1 cellular context compared by ENCODE assay signal in the genomic region with DNA sequence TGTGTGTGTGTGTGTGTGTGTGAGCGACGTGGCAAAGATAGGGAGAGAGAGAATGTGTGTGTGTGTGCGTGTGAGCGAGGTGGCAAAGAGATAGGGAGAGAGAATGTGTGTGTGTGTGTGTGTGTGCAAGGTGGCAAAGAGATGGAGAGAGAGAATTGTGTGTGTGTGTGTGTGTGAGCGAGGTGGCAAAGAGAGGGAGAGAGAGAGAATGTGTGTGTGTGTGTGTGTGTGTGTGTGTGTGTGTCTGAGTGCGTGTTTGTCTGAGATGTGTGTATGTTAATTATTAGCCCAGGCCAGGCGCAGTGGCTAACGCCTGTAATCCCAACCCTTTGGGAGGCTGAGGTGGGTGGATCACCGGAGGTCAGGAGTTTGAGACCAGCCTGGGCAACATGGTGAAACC.
TF ChIP-seq lines count a peak whose summit lies in the region.

No MANE protein-coding gene starts in this region.

TF ChIP-seq in HepG2, 621 proteins besides CTCF, POLR2A, EP300 and RAD21:
- TF ChIP-seq, protein P1, sequence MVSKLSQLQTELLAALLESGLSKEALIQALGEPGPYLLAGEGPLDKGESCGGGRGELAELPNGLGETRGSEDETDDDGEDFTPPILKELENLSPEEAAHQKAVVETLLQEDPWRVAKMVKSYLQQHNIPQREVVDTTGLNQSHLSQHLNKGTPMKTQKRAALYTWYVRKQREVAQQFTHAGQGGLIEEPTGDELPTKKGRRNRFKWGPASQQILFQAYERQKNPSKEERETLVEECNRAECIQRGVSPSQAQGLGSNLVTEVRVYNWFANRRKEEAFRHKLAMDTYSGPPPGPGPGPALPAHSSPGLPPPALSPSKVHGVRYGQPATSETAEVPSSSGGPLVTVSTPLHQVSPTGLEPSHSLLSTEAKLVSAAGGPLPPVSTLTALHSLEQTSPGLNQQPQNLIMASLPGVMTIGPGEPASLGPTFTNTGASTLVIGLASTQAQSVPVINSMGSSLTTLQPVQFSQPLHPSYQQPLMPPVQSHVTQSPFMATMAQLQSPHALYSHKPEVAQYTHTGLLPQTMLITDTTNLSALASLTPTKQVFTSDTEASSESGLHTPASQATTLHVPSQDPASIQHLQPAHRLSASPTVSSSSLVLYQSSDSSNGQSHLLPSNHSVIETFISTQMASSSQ (IDR thresholded peaks at IDR 0.05; ENCODE audit: low read depth): peak; percentile 50; the same call in 1 of the 2 replicates
- TF ChIP-seq, protein P1 (CRISPR knock-in tag; IDR thresholded peaks at IDR 0.05; ENCODE audit: borderline replicate concordance): 0 out of 2 replicates have a peak, but pooled peaks have one; percentile 26
- TF ChIP-seq, protein P2, sequence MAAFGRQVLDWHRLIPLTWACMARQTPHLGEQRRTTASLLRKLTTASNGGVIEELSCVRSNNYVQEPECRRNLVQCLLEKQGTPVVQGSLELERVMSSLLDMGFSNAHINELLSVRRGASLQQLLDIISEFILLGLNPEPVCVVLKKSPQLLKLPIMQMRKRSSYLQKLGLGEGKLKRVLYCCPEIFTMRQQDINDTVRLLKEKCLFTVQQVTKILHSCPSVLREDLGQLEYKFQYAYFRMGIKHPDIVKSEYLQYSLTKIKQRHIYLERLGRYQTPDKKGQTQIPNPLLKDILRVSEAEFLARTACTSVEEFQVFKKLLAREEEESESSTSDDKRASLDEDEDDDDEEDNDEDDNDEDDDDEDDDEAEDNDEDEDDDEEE (CRISPR knock-in tag; IDR thresholded peaks at IDR 0.05): no peak
- TF ChIP-seq, protein P3, sequence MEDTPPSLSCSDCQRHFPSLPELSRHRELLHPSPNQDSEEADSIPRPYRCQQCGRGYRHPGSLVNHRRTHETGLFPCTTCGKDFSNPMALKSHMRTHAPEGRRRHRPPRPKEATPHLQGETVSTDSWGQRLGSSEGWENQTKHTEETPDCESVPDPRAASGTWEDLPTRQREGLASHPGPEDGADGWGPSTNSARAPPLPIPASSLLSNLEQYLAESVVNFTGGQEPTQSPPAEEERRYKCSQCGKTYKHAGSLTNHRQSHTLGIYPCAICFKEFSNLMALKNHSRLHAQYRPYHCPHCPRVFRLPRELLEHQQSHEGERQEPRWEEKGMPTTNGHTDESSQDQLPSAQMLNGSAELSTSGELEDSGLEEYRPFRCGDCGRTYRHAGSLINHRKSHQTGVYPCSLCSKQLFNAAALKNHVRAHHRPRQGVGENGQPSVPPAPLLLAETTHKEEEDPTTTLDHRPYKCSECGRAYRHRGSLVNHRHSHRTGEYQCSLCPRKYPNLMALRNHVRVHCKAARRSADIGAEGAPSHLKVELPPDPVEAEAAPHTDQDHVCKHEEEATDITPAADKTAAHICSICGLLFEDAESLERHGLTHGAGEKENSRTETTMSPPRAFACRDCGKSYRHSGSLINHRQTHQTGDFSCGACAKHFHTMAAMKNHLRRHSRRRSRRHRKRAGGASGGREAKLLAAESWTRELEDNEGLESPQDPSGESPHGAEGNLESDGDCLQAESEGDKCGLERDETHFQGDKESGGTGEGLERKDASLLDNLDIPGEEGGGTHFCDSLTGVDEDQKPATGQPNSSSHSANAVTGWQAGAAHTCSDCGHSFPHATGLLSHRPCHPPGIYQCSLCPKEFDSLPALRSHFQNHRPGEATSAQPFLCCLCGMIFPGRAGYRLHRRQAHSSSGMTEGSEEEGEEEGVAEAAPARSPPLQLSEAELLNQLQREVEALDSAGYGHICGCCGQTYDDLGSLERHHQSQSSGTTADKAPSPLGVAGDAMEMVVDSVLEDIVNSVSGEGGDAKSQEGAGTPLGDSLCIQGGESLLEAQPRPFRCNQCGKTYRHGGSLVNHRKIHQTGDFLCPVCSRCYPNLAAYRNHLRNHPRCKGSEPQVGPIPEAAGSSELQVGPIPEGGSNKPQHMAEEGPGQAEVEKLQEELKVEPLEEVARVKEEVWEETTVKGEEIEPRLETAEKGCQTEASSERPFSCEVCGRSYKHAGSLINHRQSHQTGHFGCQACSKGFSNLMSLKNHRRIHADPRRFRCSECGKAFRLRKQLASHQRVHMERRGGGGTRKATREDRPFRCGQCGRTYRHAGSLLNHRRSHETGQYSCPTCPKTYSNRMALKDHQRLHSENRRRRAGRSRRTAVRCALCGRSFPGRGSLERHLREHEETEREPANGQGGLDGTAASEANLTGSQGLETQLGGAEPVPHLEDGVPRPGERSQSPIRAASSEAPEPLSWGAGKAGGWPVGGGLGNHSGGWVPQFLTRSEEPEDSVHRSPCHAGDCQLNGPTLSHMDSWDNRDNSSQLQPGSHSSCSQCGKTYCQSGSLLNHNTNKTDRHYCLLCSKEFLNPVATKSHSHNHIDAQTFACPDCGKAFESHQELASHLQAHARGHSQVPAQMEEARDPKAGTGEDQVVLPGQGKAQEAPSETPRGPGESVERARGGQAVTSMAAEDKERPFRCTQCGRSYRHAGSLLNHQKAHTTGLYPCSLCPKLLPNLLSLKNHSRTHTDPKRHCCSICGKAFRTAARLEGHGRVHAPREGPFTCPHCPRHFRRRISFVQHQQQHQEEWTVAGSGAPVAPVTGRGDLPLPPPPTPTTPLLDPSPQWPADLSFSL (CRISPR knock-in tag; IDR thresholded peaks at IDR 0.05): peak; percentile 66
TF ChIP-seq in HepG2: peak in this region for 2.
